Comparison of ENCODE assay signal across 27 cellular contexts in the genomic region with DNA sequence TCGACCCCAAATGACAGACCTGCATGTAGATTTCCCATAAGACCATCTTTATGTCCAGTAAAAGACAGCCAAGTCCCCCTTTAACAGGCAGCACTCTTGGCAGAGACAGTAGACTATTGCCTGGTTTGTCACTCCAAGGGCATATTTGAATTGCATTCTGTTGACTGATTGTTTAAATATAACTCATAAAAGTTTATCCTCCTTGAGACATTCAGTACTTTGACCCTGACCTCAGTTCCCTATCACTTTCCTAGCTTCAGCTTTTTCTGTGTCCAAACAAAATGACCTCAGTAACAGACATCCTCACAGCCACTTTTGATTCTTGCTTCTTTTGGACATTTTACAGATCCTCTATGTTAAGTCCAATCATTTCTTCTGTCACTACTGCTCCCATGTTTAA. TPM values are rescaled to one million over a fixed set of nuclear protein-coding genes. Genes with fewer than 3 reads are reported as not detected.
DNase-seq lines count a peak whose midpoint lies in the region; ATAC-seq, FAIRE-seq and TF ChIP-seq lines count a peak whose summit lies in the region.
"Had no signal": no experiment of that assay in that cellular context is flagged by ENCODE, and none has a peak within 500 bp of the region (broad histone marks: within the 10 kb centered on the region; RNA-seq: fewer than 3 reads in every experiment).

No MANE protein-coding gene starts in this region.

- no peak overlapping the region for H3K4me2 ChIP-seq in K562 (ENCODE audit: insufficient read depth, low read length)

- no peak overlapping the region for H3K27ac ChIP-seq in K562 (ENCODE audit: extremely low read depth, low read depth, low read length)
- peak overlapping the region in 1 of 2 donors; percentile 76 for H3K27ac ChIP-seq in small intestine (ENCODE audit: low read depth in 1 of 2, low read length in 1 of 2)
- H3K27ac ChIP-seq in endodermal cell (ENCODE audit: low read depth, low read length): no peak overlapping the region
- H3K27ac ChIP-seq: GM23248, HL-60 had no signal

- peaks cover 2% of the 10 kb centered on the region for H3K27me3 Mint-ChIP-seq in endodermal cell (ENCODE audit: insufficient read depth)

- CTCF ChIA-PET in K562 (lab: Yijun Ruan, JAX; ENCODE audit: low intra/inter-chr PET ratio): no interaction called here

- no peaks in the 10 kb centered on the region for H3K9me3 ChIP-seq in K562 (replicated peaks; ENCODE audit: control insufficient read depth, insufficient read depth, low read depth, low read length)
- no peaks in the 10 kb centered on the region for H3K9me3 ChIP-seq in small intestine (ENCODE audit: control insufficient read depth, low read depth)
- H3K9me3 ChIP-seq in endodermal cell (ENCODE audit: control insufficient read depth, low read length): no peaks in the 10 kb centered on the region
- H3K9me3 ChIP-seq: BE2C, HAP-1 had no signal

- peak; percentile 40 for FAIRE-seq in K562 (lab: Jason Lieb, UNC)
- FAIRE-seq in small intestine (lab: Jason Lieb, UNC): no peak
- FAIRE-seq: A204.1, GM12878 had no signal

- TF ChIP-seq POLR2A in K562 (conservative IDR thresholded peaks at IDR 0.05): no peak

- TF ChIP-seq RAD21 in K562 (CRISPR knock-in tag; conservative IDR thresholded peaks at IDR 0.05 in 1 of 2, IDR thresholded peaks at IDR 0.05 in 1 of 2): no peak

- H3K4me3 Mint-ChIP-seq in endodermal cell: no peak overlapping the region
- H3K4me3 Mint-ChIP-seq: CD4-positive, CD25-positive, alpha-beta regulatory T cell; CD8-positive, alpha-beta memory T cell had no signal

- H2AFZ ChIP-seq in K562 (ENCODE audit: low read depth, low read length): no peak overlapping the region
- H2AFZ ChIP-seq: GM23248 had no signal

- H3K27me3 ChIP-seq in K562 (ENCODE audit: control insufficient read depth in 2 of 2, insufficient read depth in 2 of 2, low read length in 2 of 2) (no peaks in the 10 kb centered on the region), small intestine (ENCODE audit: control insufficient read depth in 2 of 2, insufficient read depth in 2 of 2, low read length in 2 of 2) (no peaks in the 10 kb centered on the region), endodermal cell (ENCODE audit: control insufficient read depth, insufficient read depth, low read length, poor library complexity, severe bottlenecking) (no peaks in the 10 kb centered on the region)
- H3K27me3 ChIP-seq: BE2C had no signal

- DNase-seq in LNCaP clone FGC (ENCODE audit: low read depth): peak; percentile 18
- no peak for DNase-seq in K562 (ENCODE audit: extremely low read depth in 1 of 4, low spot score in 3 of 4)
- peak; percentile 7 for DNase-seq in left kidney (ENCODE audit: low read depth, low spot score)
- DNase-seq in small intestine: peak; percentile 87
- DNase-seq in foreskin fibroblast: no peak
- no peak for DNase-seq in endodermal cell
- DNase-seq: ACHN; BE2C; C1 segment of cervical spinal cord; CD4-positive, CD25-positive, alpha-beta regulatory T cell; CD8-positive, alpha-beta memory T cell; COR-L47; DMS 273 treated with DMSO at 0.1 percent for 48 hours; DMS53; DND-41; EL; GM23248; IMR-90 had no signal

- no peaks in the 10 kb centered on the region for H3K79me2 ChIP-seq in K562 (ENCODE audit: control insufficient read depth, insufficient read depth, low read length)

- H3K4me1 ChIP-seq in K562 (replicated peaks in 1 of 2; ENCODE audit: control insufficient read depth in 2 of 2, insufficient read depth in 2 of 2, low read length in 2 of 2) (peaks cover 0 to 15% of the 10 kb centered on the region in 2 experiments; a peak in 4 of 5 replicates), small intestine (ENCODE audit: control insufficient read depth in 2 of 2, insufficient read depth in 1 of 2, low read depth in 1 of 2, low read length in 1 of 2) (peaks cover 0 to 5% of the 10 kb centered on the region in 2 donors), endodermal cell (ENCODE audit: control insufficient read depth, insufficient read depth, low read length) (no peaks in the 10 kb centered on the region)
- H3K4me1 ChIP-seq: BE2C, HAP-1 had no signal

- no peaks in the 10 kb centered on the region for H3K9me3 Mint-ChIP-seq in endodermal cell
- H3K9me3 Mint-ChIP-seq: CD8-positive, alpha-beta memory T cell had no signal

- no peak for ATAC-seq in K562
- ATAC-seq in HG02610 (IDR thresholded peaks at IDR 0.05; ENCODE audit: unreplicated experiment): no peak
- no peak for ATAC-seq in HG03354 (IDR thresholded peaks at IDR 0.05; ENCODE audit: poor library complexity, severe bottlenecking, unreplicated experiment)
- ATAC-seq: GM12878 had no signal

- no peaks in the 10 kb centered on the region for H3K9me1 ChIP-seq in K562 (ENCODE audit: control insufficient read depth, insufficient read depth, low read length)

- in situ Hi-C loops in K562 (cut with MboI): no loop called here

- H3K4me3 ChIP-seq in LNCaP clone FGC (ENCODE audit: low read depth, low read length): no peak overlapping the region
- no peak overlapping the region for H3K4me3 ChIP-seq in K562
- H3K4me3 ChIP-seq in small intestine (ENCODE audit: low read depth in 1 of 2, low read length in 2 of 2): no peak overlapping the region
- H3K4me3 ChIP-seq in foreskin fibroblast (ENCODE audit: low read depth in 1 of 2, low read length in 2 of 2): no peak overlapping the region
- no peak overlapping the region for H3K4me3 ChIP-seq in endodermal cell (ENCODE audit: low read length)
- H3K4me3 ChIP-seq: GM12878, GM23248, HAP-1 had no signal

- POLR2A ChIA-PET in K562 (lab: Yijun Ruan, JAX): interaction anchor here (1.0 kb wide), 1 partner anchor 11 kb away, joined by 3 read pairs; no protein-coding TSS in a partner anchor

- BruUV-seq in K562 (replicated peaks; lab: Mats Ljungman, UMichigan): no TSS peak

- H3K36me3 ChIP-seq in K562 (ENCODE audit: control insufficient read depth, insufficient read depth, low read length) (no peaks in the 10 kb centered on the region), small intestine (ENCODE audit: control insufficient read depth in 2 of 2, insufficient read depth in 2 of 2, low read length in 2 of 2) (no peaks in the 10 kb centered on the region), endodermal cell (ENCODE audit: control insufficient read depth, insufficient read depth, low read length) (no peaks in the 10 kb centered on the region)
- H3K36me3 ChIP-seq: BE2C, HAP-1 had no signal

- no peak for TF ChIP-seq EP300 in K562 (IDR thresholded peaks at IDR 0.05; ENCODE audit: low read length)

- H4K20me1 ChIP-seq in K562 (replicated peaks; ENCODE audit: control insufficient read depth, insufficient read depth, low read length): no peaks in the 10 kb centered on the region

- no peaks in the 10 kb centered on the region for H3K36me3 Mint-ChIP-seq in endodermal cell (ENCODE audit: low read depth)
- H3K36me3 Mint-ChIP-seq: CD4-positive, CD25-positive, alpha-beta regulatory T cell; CD8-positive, alpha-beta memory T cell had no signal

- WGBS in K562 (ENCODE audit: insufficient coverage, low coverage, missing lambda C conversion rate): 6% methylated on average over 1 of the region's 1 CpG
- WGBS in small intestine, 3 donors: 16 to 52% (median 19%) methylated on average over 1 of the region's 1 CpG
- WGBS in endodermal cell (ENCODE audit: insufficient coverage in 1 of 2, insufficient read length in 1 of 2), 2 experiments: 100% methylated on average over 1 of the region's 1 CpG

- H3K9ac ChIP-seq in K562 (ENCODE audit: insufficient read depth in 1 of 2, low read depth in 2 of 2, low read length in 2 of 2) (no peak overlapping the region), endodermal cell (ENCODE audit: extremely low read depth, low read length, poor library complexity, severe bottlenecking) (no peak overlapping the region)
- H3K9ac ChIP-seq: GM23248 had no signal

- no peak for TF ChIP-seq CTCF in LNCaP clone FGC (IDR thresholded peaks at IDR 0.05; ENCODE audit: control insufficient read depth, extremely low read depth, insufficient read depth)
- no peak for TF ChIP-seq CTCF in K562 (IDR thresholded peaks at IDR 0.05 in 2 of 3, conservative IDR thresholded peaks at IDR 0.05 in 1 of 3; ENCODE audit: insufficient read depth in 2 of 3, low read depth in 1 of 3, low read length in 3 of 3)
- no peak for TF ChIP-seq CTCF in foreskin fibroblast (IDR thresholded peaks at IDR 0.05; ENCODE audit: low read depth, low read length)
- no peak for TF ChIP-seq CTCF in endodermal cell (conservative IDR thresholded peaks at IDR 0.05)

- H3K27ac Mint-ChIP-seq in endodermal cell: no peak overlapping the region
- H3K27ac Mint-ChIP-seq: CD4-positive, CD25-positive, alpha-beta regulatory T cell; CD8-positive, alpha-beta memory T cell had no signal

- no peaks in the 10 kb centered on the region for H3K4me1 Mint-ChIP-seq in endodermal cell
- H3K4me1 Mint-ChIP-seq: CD4-positive, CD25-positive, alpha-beta regulatory T cell; CD8-positive, alpha-beta memory T cell had no signal

- intact Hi-C loops in K562 (cut with micrococcal nuclease): loop anchor here (10.0 kb wide), 1 partner anchor 168 kb away; no protein-coding TSS in a partner anchor

RNA-seq across cellular contexts. Expression of a gene that starts 51.1 kb away (rescaled TPM):
- 0.67 and 4.7 TPM in 2 replicates for total RNA-seq in K562 (2011; cell fraction: chromatin; rRNA removed; ENCODE audit: low replicate concordance)
- total RNA-seq in K562 (2011; cell fraction: nucleolus; rRNA removed): 0.79 and 2.0 TPM in 2 replicates
- 0.69 and 1.4 TPM in 2 replicates for total RNA-seq in K562 (2011; cell fraction: nucleoplasm; rRNA removed)
- total RNA-seq in K562 (2014; rRNA removed) (1.1 and 2.3 TPM in 2 replicates), K562 (2014; rRNA removed; fragmentation: Illumina TruSeq; extraction: Trizol) (2.9 and 3.1 TPM in 2 replicates), K562 (2015; rRNA removed; fragmentation: Illumina TruSeq; extraction: Trizol) (1.9 and 2.2 TPM in 2 replicates), K562 (2021) (2.2 and 3.0 TPM in 2 replicates), endodermal cell (10 to 100 TPM in 1 of 2 donors, 1 to 10 TPM in 1; 5.4 to 13.5 TPM)
- polyA plus RNA-seq in K562 (2011; rRNA removed) (4.1 and 4.3 TPM in 2 replicates), K562 (2014; fragmentation: Illumina TruSeq; extraction: Trizol) (3.1 and 4.0 TPM in 2 replicates), K562 (2014; fragmentation: Nextera tagmentation; extraction: Ambion mirVana) (1 to 10 TPM; 3.9 to 5.3 TPM), K562 (2014; rRNA removed) (0.98 and 1.1 TPM in 2 replicates), small intestine (1 to 10 TPM in 1 of 3 donors, under 1 TPM in 1, not detected in 1; 0.81 to 1.2 TPM)
- polyA plus RNA-seq in K562 (2011; cell fraction: cytosol; rRNA removed): 2.0 and 3.0 TPM in 2 replicates
- 2.0 and 2.8 TPM in 2 replicates for polyA plus RNA-seq in K562 (2011; cell fraction: nucleus; rRNA removed)
- 1.7 and 2.1 TPM in 2 replicates for polyA plus RNA-seq in K562 (2012)
- polyA minus RNA-seq in K562 (2011; rRNA and poly(A)+ RNA removed): 1.3 and 3.1 TPM in 2 replicates
- polyA minus RNA-seq in K562 (2011; cell fraction: cytosol; rRNA and poly(A)+ RNA removed): not detected in 2 replicates
- polyA minus RNA-seq in K562 (2011; cell fraction: nucleus; rRNA and poly(A)+ RNA removed): 0.89 and 1.1 TPM in 2 replicates
- polyA plus RNA-seq in endodermal cell (2013, experiment 1 of 2): 6.0 TPM
- 5.5 TPM for polyA plus RNA-seq in endodermal cell (2013, experiment 2 of 2)
- total RNA-seq: G401, GM23248 had no signal
- polyA plus RNA-seq: GM23248 had no signal

RNA-seq across cellular contexts. Expression of a gene that starts 56.3 kb away (rescaled TPM):
- not detected in 2 replicates for total RNA-seq in K562 (2011; cell fraction: chromatin; rRNA removed; ENCODE audit: low replicate concordance)
- total RNA-seq in K562 (2011; cell fraction: nucleolus; rRNA removed): not detected in 2 replicates
- total RNA-seq in K562 (2011; cell fraction: nucleoplasm; rRNA removed): not detected in 2 replicates
- total RNA-seq in K562 (2014; rRNA removed): not detected in 2 replicates
- total RNA-seq in K562 (2014; rRNA removed; fragmentation: Illumina TruSeq; extraction: Trizol): not detected in 2 replicates
- not detected in 2 replicates for total RNA-seq in K562 (2015; rRNA removed; fragmentation: Illumina TruSeq; extraction: Trizol)
- not detected in 2 replicates for total RNA-seq in K562 (2021)
- polyA plus RNA-seq in K562 (2011; rRNA removed): not detected in 2 replicates
- not detected in 2 replicates for polyA plus RNA-seq in K562 (2011; cell fraction: cytosol; rRNA removed)
- polyA plus RNA-seq in K562 (2011; cell fraction: nucleus; rRNA removed): not detected in 2 replicates
- polyA plus RNA-seq in K562 (2012): 0.04 and 0.06 TPM in 2 replicates
- not detected in 2 replicates for polyA plus RNA-seq in K562 (2014; fragmentation: Illumina TruSeq; extraction: Trizol)
- polyA plus RNA-seq in K562 (2014; fragmentation: Nextera tagmentation; extraction: Ambion mirVana): not detected
- polyA plus RNA-seq in K562 (2014; rRNA removed): not detected in 2 replicates
- polyA minus RNA-seq in K562 (2011; rRNA and poly(A)+ RNA removed): not detected in 2 replicates
- not detected in 2 replicates for polyA minus RNA-seq in K562 (2011; cell fraction: cytosol; rRNA and poly(A)+ RNA removed)
- polyA minus RNA-seq in K562 (2011; cell fraction: nucleus; rRNA and poly(A)+ RNA removed): not detected in 2 replicates
- polyA plus RNA-seq in small intestine: not detected
- not detected for total RNA-seq in endodermal cell
- not detected for polyA plus RNA-seq in endodermal cell (2013, experiment 1 of 2)
- not detected for polyA plus RNA-seq in endodermal cell (2013, experiment 2 of 2)
- total RNA-seq: CD4-positive, CD25-positive, alpha-beta regulatory T cell; CD8-positive, alpha-beta memory T cell; G401; GM12878; GM23248; H4; HT1080; IMR-90 had no signal
- polyA plus RNA-seq: CD4-positive, CD25-positive, alpha-beta regulatory T cell; CD8-positive, alpha-beta memory T cell; GM23248; IMR-90 had no signal

Comparison
In these comparisons a context has a peak if more than half of its experiments do, and no peak if none do; other contexts are left out.
1. DNase-seq: peak in LNCaP clone FGC (single experiment), left kidney (single experiment) and small intestine (single experiment); none in K562 (0 of 4), foreskin fibroblast (0 of 2) and endodermal cell (single experiment).